ENCODE assay signal across 8 cellular contexts in genomic region chr11:73598719-73599379, GRCh38. TPM values are rescaled to one million over a fixed set of nuclear protein-coding genes. Genes with fewer than 3 reads are reported as not detected.
DNase-seq lines count a peak whose midpoint lies in the region; ATAC-seq and TF ChIP-seq lines count a peak whose summit lies in the region.

No MANE protein-coding gene starts in this region.

- H3K4me3 Mint-ChIP-seq in naive thymus-derived CD8-positive, alpha-beta T cell = peak overlapping the region; percentile 90 to 97 (median 94)

- no peak overlapping the region for H3K9ac ChIP-seq in HUES48 (ENCODE audit: low read depth, low read length)

- H3K4me1 ChIP-seq in HUES48 (ENCODE audit: control insufficient read depth, insufficient read depth, low read length) = peaks cover 19% of the 10 kb centered on the region

- H3K4me1 Mint-ChIP-seq in naive thymus-derived CD8-positive, alpha-beta T cell = peaks cover 18 to 43% (median 43%) of the 10 kb centered on the region in 4 donors

- TF ChIP-seq CTCF in cardiac fibroblast (IDR thresholded peaks at IDR 0.05; ENCODE audit: low read depth, low read length) = no peak

- H3K27ac ChIP-seq in HUES48 (ENCODE audit: low read depth, low read length) = peak overlapping the region; percentile 87

- peak overlapping the region; percentile 93 to 98 (median 95) for H3K27ac Mint-ChIP-seq in naive thymus-derived CD8-positive, alpha-beta T cell

- DNase-seq in NCI-H1105 treated with DMSO at 0.1 percent for 48 hours (lab: John Stamatoyannopoulos, UW) (peak; percentile 67), NCI-H1105 (lab: John Stamatoyannopoulos, UW) (no peak), cardiac fibroblast (ENCODE audit: low read depth in 2 of 2) (no peak)
- DNase-seq in naive thymus-derived CD8-positive, alpha-beta T cell = no peak
- DNase-seq in stimulated activated CD4-positive, alpha-beta T cell treated with anti-CD3 and anti-CD28 coated beads, Interleukin-4, amount 100 ng/mL, for 1 hour = no peak
- no peak for DNase-seq in stimulated activated naive CD4-positive, alpha-beta T cell treated with Interleukin-2 at 50 U/mL for 16 hours (lab: John Stamatoyannopoulos, UW)

- H3K36me3 ChIP-seq in HUES48 (ENCODE audit: control insufficient read depth, insufficient read depth, low read length) = no peaks in the 10 kb centered on the region

- no peaks in the 10 kb centered on the region for H3K36me3 Mint-ChIP-seq in naive thymus-derived CD8-positive, alpha-beta T cell

- H3K27me3 Mint-ChIP-seq in naive thymus-derived CD8-positive, alpha-beta T cell = no peaks in the 10 kb centered on the region

- H3K27me3 ChIP-seq in HUES48 (ENCODE audit: control insufficient read depth, insufficient read depth, low read length) = no peaks in the 10 kb centered on the region

- H3K4me3 ChIP-seq in HUES48 (ENCODE audit: low read depth, low read length) = peak overlapping the region; percentile 88
- peak overlapping the region; percentile 63 to 91 for H3K4me3 ChIP-seq in cardiac fibroblast (replicated peaks in 1 of 2; ENCODE audit: low read depth in 2 of 2, low read length in 2 of 2)

- H3K9me3 Mint-ChIP-seq in naive thymus-derived CD8-positive, alpha-beta T cell = no peaks in the 10 kb centered on the region

- H3K9me3 ChIP-seq in HUES48 (ENCODE audit: control insufficient read depth, insufficient read depth, low read length) = no peaks in the 10 kb centered on the region

- POLR2A ChIA-PET in naive thymus-derived CD8-positive, alpha-beta T cell (lab: Charles Lee) = interaction anchor here (0.6 to 2.1 kb wide), 8 partner anchors 15 to 1165 kb away, joined by 3 to 6 read pairs (median 4); partner anchors contain the start of genes CLPB, MRPL48 and RAB6A

- ATAC-seq in naive thymus-derived CD8-positive, alpha-beta T cell = no peak
- ATAC-seq in GM21381 (IDR thresholded peaks at IDR 0.05; ENCODE audit: unreplicated experiment) = no peak

RNA-seq across cellular contexts. Expression of gene FAM168A, which starts 0.9 kb away (rescaled TPM):
- 10 to 100 TPM; 19.6 to 21.7 TPM for total RNA-seq in naive thymus-derived CD8-positive, alpha-beta T cell
- polyA plus RNA-seq in naive thymus-derived CD8-positive, alpha-beta T cell = 1 to 10 TPM; 2.6 to 5.0 (median 2.7) TPM

RNA-seq across cellular contexts. Expression of gene PLEKHB1, which starts 47.5 kb away (rescaled TPM):
- total RNA-seq in naive thymus-derived CD8-positive, alpha-beta T cell = 10 to 100 TPM; 79.1 to 86.8 TPM
- 100 to 1,000 TPM; 103 to 155 (median 148) TPM for polyA plus RNA-seq in naive thymus-derived CD8-positive, alpha-beta T cell
